ENCODE assay signal across 14 cellular contexts in the genomic region with DNA sequence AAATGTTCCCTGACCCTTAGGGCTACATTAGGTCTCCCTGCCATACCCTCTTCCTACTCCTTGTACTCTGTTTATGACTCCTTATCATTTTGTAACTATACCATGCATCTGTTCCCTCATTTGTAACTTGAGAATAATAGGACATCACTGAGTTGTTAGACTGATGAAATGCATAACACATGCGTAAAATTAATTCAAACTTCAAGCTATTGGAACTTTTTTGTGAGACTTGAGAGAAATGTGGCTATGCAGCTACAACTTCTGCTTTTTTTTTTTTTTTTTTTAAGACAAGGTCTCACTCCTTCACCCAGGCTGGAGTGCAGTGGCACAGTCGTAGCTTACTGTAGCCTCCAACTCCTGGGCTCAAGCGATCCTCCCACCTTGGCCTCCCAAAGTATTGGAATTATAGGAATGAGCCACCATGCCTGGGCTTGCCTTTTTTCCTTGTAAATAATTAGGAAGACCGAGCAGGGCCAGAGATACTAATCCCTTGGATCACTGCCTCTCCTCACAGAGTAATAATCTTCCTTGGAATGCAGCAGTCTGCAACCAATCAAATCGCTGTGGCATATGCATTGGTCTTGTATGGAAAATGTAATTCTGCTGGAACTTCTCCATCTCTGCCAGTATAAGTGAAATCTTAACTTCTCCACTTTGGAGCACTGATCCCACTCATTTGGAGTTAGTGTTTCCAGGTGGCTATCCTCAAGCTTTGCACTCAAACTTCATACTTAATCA. TPM values are rescaled to one million over a fixed set of nuclear protein-coding genes. Genes with fewer than 3 reads are reported as not detected.
A peak's percentile ranks its signal among the peaks of the same experiment; 100 is the strongest.
DNase-seq lines count a peak whose midpoint lies in the region; ATAC-seq, FAIRE-seq and TF ChIP-seq lines count a peak whose summit lies in the region.
"Had no signal": no experiment of that assay in that cellular context is flagged by ENCODE, and none has a peak within 500 bp of the region (broad histone marks: within the 10 kb centered on the region; RNA-seq: fewer than 3 reads in every experiment).

No MANE protein-coding gene starts in this region.

- ATAC-seq in Right ventricle myocardium inferior (no peak), T-cell (replicated peaks in 1 of 4) (no peak), gastroesophageal sphincter (no peak)
- ATAC-seq: activated CD4-positive, alpha-beta T cell treated with anti-CD3 and anti-CD28 coated beads for 36 hours; stimulated activated memory B cell treated with anti-CD40 and anti-IgM and Interleukin-4, amounts not matched to agents 10 μg/mL and 1 μg/mL and 100 μg/mL, for 72 hours had no signal

- TF ChIP-seq CTCF in left ventricle myocardium inferior (IDR thresholded peaks at IDR 0.05; ENCODE audit: borderline replicate concordance) (no peak), endothelial cell (IDR thresholded peaks at IDR 0.05; ENCODE audit: unreplicated experiment) (no peak), transverse colon (IDR thresholded peaks at IDR 0.05) (no peak), gastroesophageal sphincter (IDR thresholded peaks at IDR 0.05) (no peak)

- WGBS in transverse colon (ENCODE audit: low coverage in 1 of 2), 2 donors: 57 to 80% methylated on average over 1 to 5 of the region's 5 CpGs
- WGBS in gastroesophageal sphincter (ENCODE audit: low coverage in 1 of 2), 2 donors: 45 to 59% methylated on average over 4 of the region's 5 CpGs

- no peak overlapping the region for H3K27ac Mint-ChIP-seq in endothelial cell (ENCODE audit: unreplicated experiment)
- H3K27ac Mint-ChIP-seq in T-cell: no peak overlapping the region
- H3K27ac Mint-ChIP-seq: activated CD4-positive, alpha-beta T cell treated with anti-CD3 and anti-CD28 coated beads for 36 hours; stimulated activated memory B cell treated with anti-CD40 and anti-IgM and Interleukin-4, amounts not matched to agents 10 μg/mL and 1 μg/mL and 100 μg/mL, for 72 hours had no signal

- H3K36me3 Mint-ChIP-seq in endothelial cell (ENCODE audit: low read depth, unreplicated experiment) (peaks cover 11% of the 10 kb centered on the region), T-cell (no peaks in the 10 kb centered on the region)
- H3K36me3 Mint-ChIP-seq: stimulated activated memory B cell treated with anti-CD40 and anti-IgM and Interleukin-4, amounts not matched to agents 10 μg/mL and 1 μg/mL and 100 μg/mL, for 72 hours had no signal

- in situ Hi-C loops in transverse colon (cut with MboI; ENCODE audit: low pct_ligation_motif_present in 1 of 4, low pct_unique_long_range_greater_than_20kb in 1 of 4, low sequenced_read_pairs in 3 of 4): no loop called here

- TF ChIP-seq EP300 in transverse colon (IDR thresholded peaks at IDR 0.05; ENCODE audit: low read depth) (no peak), gastroesophageal sphincter (IDR thresholded peaks at IDR 0.05) (no peak)

- no peak for DNase-seq in left ventricle myocardium inferior
- DNase-seq in Right ventricle myocardium inferior (ENCODE audit: missing footprints): no peak
- peak; percentile 26 for DNase-seq in NCI-H82 treated with DMSO at 0.1 percent for 48 hours (lab: John Stamatoyannopoulos, UW; ENCODE audit: unreplicated experiment)
- no peak for DNase-seq in endothelial cell (ENCODE audit: low spot score)
- DNase-seq in transverse colon: no peak
- DNase-seq in T-cell: no peak
- DNase-seq in GM12891 (ENCODE audit: insufficient read length, low spot score): no peak
- DNase-seq: activated CD4-positive, alpha-beta T cell treated with anti-CD3 and anti-CD28 coated beads for 36 hours; effector CD8-positive, alpha-beta T cell; EL; NCI-H2081; stimulated activated CD4-positive, alpha-beta T cell treated with anti-CD3 and anti-CD28 coated beads, Interleukin-4, amount 100 ng/mL, for 4 hours had no signal

- POLR2A ChIA-PET in T-cell (lab: Charles Lee): interaction anchor here in 1 of 2 donors (0.5 kb wide), 1 partner anchor 1221 kb away, joined by 6 read pairs; no protein-coding TSS in a partner anchor

- peak overlapping the region; percentile 16 for H3K4me3 Mint-ChIP-seq in endothelial cell (ENCODE audit: unreplicated experiment)
- no peak overlapping the region for H3K4me3 Mint-ChIP-seq in T-cell
- H3K4me3 Mint-ChIP-seq: activated CD4-positive, alpha-beta T cell treated with anti-CD3 and anti-CD28 coated beads for 36 hours; stimulated activated memory B cell treated with anti-CD40 and anti-IgM and Interleukin-4, amounts not matched to agents 10 μg/mL and 1 μg/mL and 100 μg/mL, for 72 hours had no signal

- no peaks in the 10 kb centered on the region for H3K36me3 ChIP-seq in left ventricle myocardium inferior
- no peaks in the 10 kb centered on the region for H3K36me3 ChIP-seq in transverse colon
- H3K36me3 ChIP-seq in gastroesophageal sphincter: no peaks in the 10 kb centered on the region

- H3K4me3 ChIP-seq in left ventricle myocardium inferior: no peak overlapping the region
- H3K4me3 ChIP-seq in transverse colon: no peak overlapping the region
- H3K4me3 ChIP-seq in gastroesophageal sphincter: no peak overlapping the region

- FAIRE-seq in GM12891 (lab: Jason Lieb, UNC): no peak

- H3K27me3 Mint-ChIP-seq in endothelial cell (ENCODE audit: unreplicated experiment): peaks cover 6% of the 10 kb centered on the region
- peaks cover 9 to 21% of the 10 kb centered on the region in 2 donors for H3K27me3 Mint-ChIP-seq in T-cell
- H3K27me3 Mint-ChIP-seq: stimulated activated memory B cell treated with anti-CD40 and anti-IgM and Interleukin-4, amounts not matched to agents 10 μg/mL and 1 μg/mL and 100 μg/mL, for 72 hours had no signal

- H3K4me1 Mint-ChIP-seq in endothelial cell (ENCODE audit: unreplicated experiment): peaks cover 11% of the 10 kb centered on the region
- H3K4me1 Mint-ChIP-seq in T-cell: peaks cover 7 to 11% (median 9%) of the 10 kb centered on the region in 3 donors

- no peaks in the 10 kb centered on the region for H3K27me3 ChIP-seq in left ventricle myocardium inferior (ENCODE audit: low read depth)
- no peaks in the 10 kb centered on the region for H3K27me3 ChIP-seq in transverse colon
- no peaks in the 10 kb centered on the region for H3K27me3 ChIP-seq in gastroesophageal sphincter

- TF ChIP-seq POLR2A in transverse colon (IDR thresholded peaks at IDR 0.05) (no peak), gastroesophageal sphincter (IDR thresholded peaks at IDR 0.05) (no peak), GM12891 (IDR thresholded peaks at IDR 0.05; ENCODE audit: low read depth, low read length) (no peak)

- H3K9me3 Mint-ChIP-seq in endothelial cell (ENCODE audit: unreplicated experiment) (no peaks in the 10 kb centered on the region), T-cell (no peaks in the 10 kb centered on the region)
- H3K9me3 Mint-ChIP-seq: stimulated activated memory B cell treated with anti-CD40 and anti-IgM and Interleukin-4, amounts not matched to agents 10 μg/mL and 1 μg/mL and 100 μg/mL, for 72 hours had no signal

- intact Hi-C loops in left ventricle myocardium inferior (cut with micrococcal nuclease): no loop called here
- intact Hi-C loops in Right ventricle myocardium inferior (cut with DNase I): no loop called here
- intact Hi-C loops in transverse colon (cut with DNase I; ENCODE audit: low total_unique reads): no loop called here

- peak overlapping the region; percentile 99 for H3K27ac ChIP-seq in left ventricle myocardium inferior (replicated peaks)
- peak overlapping the region in 3 of 4 donors; percentile 92 to 99 (median 96) for H3K27ac ChIP-seq in transverse colon
- no peak overlapping the region for H3K27ac ChIP-seq in gastroesophageal sphincter

- H3K4me1 ChIP-seq in left ventricle myocardium inferior (peaks cover 51% of the 10 kb centered on the region), transverse colon (peaks cover 10 to 33% (median 22%) of the 10 kb centered on the region in 4 donors), gastroesophageal sphincter (peaks cover 0 to 22% (median 9%) of the 10 kb centered on the region in 3 donors)

- H3K9me3 ChIP-seq in left ventricle myocardium inferior (replicated peaks): no peaks in the 10 kb centered on the region
- no peaks in the 10 kb centered on the region for H3K9me3 ChIP-seq in transverse colon
- H3K9me3 ChIP-seq in gastroesophageal sphincter: no peaks in the 10 kb centered on the region

- CTCF ChIA-PET in T-cell (lab: Charles Lee): interaction anchor here in 1 of 2 donors (0.7 kb wide), 1 partner anchor 588 kb away, joined by 4 read pairs; no protein-coding TSS in a partner anchor

TF ChIP-seq in GM12891, 5 proteins besides CTCF, POLR2A, EP300 and RAD21:
- no peak for TF ChIP-seq POU2F2 (IDR thresholded peaks at IDR 0.05; ENCODE audit: low read depth, low read length)
- TF ChIP-seq SPI1 (IDR thresholded peaks at IDR 0.05; ENCODE audit: low read depth, low read length): no peak
- TF ChIP-seq POLR2AphosphoS5 (IDR thresholded peaks at IDR 0.05; ENCODE audit: low read depth, low read length): no peak
- no peak for TF ChIP-seq PAX5 (IDR thresholded peaks at IDR 0.05; ENCODE audit: insufficient read depth, low read length, severe bottlenecking)
- TF ChIP-seq TAF1 (IDR thresholded peaks at IDR 0.05; ENCODE audit: low read depth, low read length): no peak
TF ChIP-seq in GM12891: peak in this region for 0.

RNA-seq across cellular contexts. Expression of gene PANK1, which starts 2.0 kb away (rescaled TPM):
- total RNA-seq in left ventricle myocardium inferior: 21.4 TPM
- total RNA-seq in Right ventricle myocardium inferior: 19.0 TPM
- 16.2 TPM for total RNA-seq in endothelial cell (ENCODE audit: unreplicated experiment)
- total RNA-seq in transverse colon: 10 to 100 TPM in 3 of 4 donors, 1 to 10 TPM in 1; 4.6 to 51.6 (median 36.1) TPM
- 1 to 10 TPM; 1.4 to 2.0 (median 1.8) TPM for total RNA-seq in T-cell
- 1 to 10 TPM; 3.6 to 4.9 (median 4.1) TPM for total RNA-seq in gastroesophageal sphincter
- 2.6 TPM for polyA plus RNA-seq in GM12891 (2012; ENCODE audit: low read depth, missing spikeins)

RNA-seq across cellular contexts. Expression of gene KIF20B, which starts 54.4 kb away (rescaled TPM):
- total RNA-seq in left ventricle myocardium inferior (2.4 TPM), Right ventricle myocardium inferior (3.0 TPM), endothelial cell (ENCODE audit: unreplicated experiment) (12.9 TPM), transverse colon (1 to 10 TPM in 3 of 4 donors, under 1 TPM in 1; 0.37 to 3.3 (median 2.5) TPM), T-cell (10 to 100 TPM; 17.6 to 21.5 (median 20.1) TPM), gastroesophageal sphincter (1 to 10 TPM; 2.4 to 3.0 (median 2.9) TPM)
- 7.4 TPM for polyA plus RNA-seq in GM12891 (2012; ENCODE audit: low read depth, missing spikeins)

Comparison
In these comparisons a context has a peak if more than half of its experiments do, and no peak if none do; other contexts are left out.
1. H3K27ac ChIP-seq: peak in left ventricle myocardium inferior (single experiment) and transverse colon (3 of 4); none in gastroesophageal sphincter (0 of 4).